In the genomic region with DNA sequence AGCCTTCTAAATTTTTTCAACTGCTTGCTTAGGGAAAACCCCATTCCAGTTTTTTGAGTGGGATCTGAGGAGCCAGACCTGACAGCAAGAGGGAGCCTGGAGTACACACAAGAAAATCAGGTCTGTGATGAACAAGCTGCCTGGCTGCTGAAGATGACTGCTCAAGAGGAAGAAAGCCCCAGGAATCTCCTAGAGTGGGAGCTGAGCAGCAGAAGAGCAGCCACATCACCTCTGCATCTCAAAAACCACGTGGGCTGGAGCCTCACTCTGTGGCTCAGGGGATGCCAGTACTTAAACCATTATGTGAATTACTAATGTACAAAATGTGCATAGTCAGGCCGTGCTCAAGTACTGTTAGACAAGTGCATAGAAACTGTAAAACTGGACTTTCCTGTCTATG, we compare ENCODE assay signal across 1 cellular context.
TF ChIP-seq lines count a peak whose summit lies in the region.

No MANE protein-coding gene starts in this region.

TF ChIP-seq in H1, 55 proteins besides CTCF, POLR2A, EP300 and RAD21:
- TF ChIP-seq KDM1A (IDR thresholded peaks at IDR 0.05; ENCODE audit: borderline replicate concordance, low read length): no peak
- no peak for TF ChIP-seq TBP (IDR thresholded peaks at IDR 0.05; ENCODE audit: low read depth, low read length)
- no peak for TF ChIP-seq SUZ12 (IDR thresholded peaks at IDR 0.05; ENCODE audit: low read length)
- no peak for TF ChIP-seq KDM4A (IDR thresholded peaks at IDR 0.05; ENCODE audit: low read depth, low read length, severe bottlenecking)
- TF ChIP-seq, protein P1, sequence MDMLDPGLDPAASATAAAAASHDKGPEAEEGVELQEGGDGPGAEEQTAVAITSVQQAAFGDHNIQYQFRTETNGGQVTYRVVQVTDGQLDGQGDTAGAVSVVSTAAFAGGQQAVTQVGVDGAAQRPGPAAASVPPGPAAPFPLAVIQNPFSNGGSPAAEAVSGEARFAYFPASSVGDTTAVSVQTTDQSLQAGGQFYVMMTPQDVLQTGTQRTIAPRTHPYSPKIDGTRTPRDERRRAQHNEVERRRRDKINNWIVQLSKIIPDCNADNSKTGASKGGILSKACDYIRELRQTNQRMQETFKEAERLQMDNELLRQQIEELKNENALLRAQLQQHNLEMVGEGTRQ (IDR thresholded peaks at IDR 0.05; ENCODE audit: low read length): no peak
- no peak for TF ChIP-seq RNF2 (IDR thresholded peaks at IDR 0.05; ENCODE audit: borderline replicate concordance, low read depth, low read length, missing control alignments, poor library complexity, severe bottlenecking)
- no peak for TF ChIP-seq CBX8 (IDR thresholded peaks at IDR 0.05; ENCODE audit: borderline replicate concordance, low read depth, low read length)
- no peak for TF ChIP-seq SIRT6 (IDR thresholded peaks at IDR 0.05; ENCODE audit: low read length)
- TF ChIP-seq YY1 (IDR thresholded peaks at IDR 0.05; ENCODE audit: low read depth, low read length): no peak
- TF ChIP-seq TCF12 (IDR thresholded peaks at IDR 0.05; ENCODE audit: low read depth, low read length): no peak
- TF ChIP-seq PHF8 (conservative IDR thresholded peaks at IDR 0.05; ENCODE audit: low read depth, low read length): no peak
- TF ChIP-seq GTF2F1 (IDR thresholded peaks at IDR 0.05; ENCODE audit: borderline replicate concordance, low read depth, low read length): no peak
- no peak for TF ChIP-seq HDAC6 (IDR thresholded peaks at IDR 0.05; ENCODE audit: low read depth, low read length)
- no peak for TF ChIP-seq SIX5 (IDR thresholded peaks at IDR 0.05; ENCODE audit: low read depth, low read length)
- TF ChIP-seq POLR2AphosphoS5 (IDR thresholded peaks at IDR 0.05; ENCODE audit: low read depth, low read length): no peak
- no peak for TF ChIP-seq CREB1 (IDR thresholded peaks at IDR 0.05)
- TF ChIP-seq SP2 (IDR thresholded peaks at IDR 0.05; ENCODE audit: low read length): no peak
- no peak for TF ChIP-seq SP4 (IDR thresholded peaks at IDR 0.05; ENCODE audit: low read length)
- TF ChIP-seq RBBP5 (IDR thresholded peaks at IDR 0.05; ENCODE audit: borderline replicate concordance, low read depth, low read length): no peak
